In the genomic region with DNA sequence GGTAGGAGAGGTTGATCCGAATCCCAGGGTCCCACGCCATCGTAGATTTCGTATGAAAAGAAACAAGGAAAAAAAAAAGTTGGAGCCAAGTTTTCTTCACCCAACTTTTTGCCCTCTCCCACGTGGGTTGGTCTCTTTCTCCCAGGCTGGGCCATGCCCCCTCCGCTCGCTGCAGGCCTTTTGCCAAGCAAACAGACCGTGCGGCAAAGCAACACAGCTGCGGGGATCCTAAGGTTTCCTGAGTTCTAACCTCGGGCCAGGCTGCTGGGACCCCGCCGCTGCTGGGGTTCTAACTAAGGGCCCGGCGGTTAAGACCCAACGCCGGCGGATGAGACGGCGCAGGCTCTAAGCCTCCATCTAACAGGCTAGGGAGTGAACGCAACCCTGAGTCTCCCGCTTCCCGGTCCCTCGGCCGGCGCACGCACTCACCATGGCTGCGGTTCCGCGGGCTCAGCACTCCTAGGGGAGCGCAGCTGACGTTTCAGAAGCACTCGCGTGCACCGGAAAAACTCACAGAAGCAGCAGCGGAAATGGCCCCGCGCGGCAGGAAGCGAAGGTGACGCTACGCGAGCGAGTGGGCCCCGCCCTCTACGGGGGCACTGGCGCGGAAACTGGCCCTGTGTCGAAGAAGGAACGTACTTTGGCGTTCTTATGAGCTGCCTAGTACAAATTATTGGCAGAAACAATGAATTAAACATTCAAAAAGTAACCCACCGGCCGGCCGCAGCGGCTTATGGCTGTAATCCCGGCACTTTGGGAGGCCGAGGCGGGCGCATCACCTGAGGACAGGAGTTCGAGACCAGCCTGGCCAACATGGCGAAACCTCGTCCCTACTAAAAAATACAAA, we compare ENCODE assay signal across 8 cellular contexts. TPM values are rescaled to one million over a fixed set of nuclear protein-coding genes. Genes with fewer than 3 reads are reported as not detected.
DNase-seq lines count a peak whose midpoint lies in the region; ATAC-seq and TF ChIP-seq lines count a peak whose summit lies in the region.

A gene (minus strand): TSS at position 503 of the 847 bp plus-strand sequence. CDS start 71 bp downstream, at position 432.

- no peaks in the 10 kb centered on the region for H3K9me3 ChIP-seq in SU-DHL-6 (ENCODE audit: insufficient read depth, low read length)
- H3K9me3 ChIP-seq in thoracic aorta: no peaks in the 10 kb centered on the region

- peak within 1 kb of the TSS; percentile 98 for H3K27ac Mint-ChIP-seq in activated naive CD8-positive, alpha-beta T cell treated with anti-CD3 and anti-CD28 coated beads for 36 hours
- H3K27ac Mint-ChIP-seq in glutamatergic neuron (ENCODE audit: unreplicated experiment) (peak within 1 kb of the TSS; percentile 87), osteocyte (ENCODE audit: unreplicated experiment) (peak within 1 kb of the TSS; percentile 98)

- peaks cover 17% of the 10 kb centered on the region for H3K4me1 Mint-ChIP-seq in activated naive CD8-positive, alpha-beta T cell treated with anti-CD3 and anti-CD28 coated beads for 36 hours
- H3K4me1 Mint-ChIP-seq in glutamatergic neuron (ENCODE audit: low read depth, unreplicated experiment) (peaks cover 3% of the 10 kb centered on the region), osteocyte (ENCODE audit: unreplicated experiment) (peaks cover 30% of the 10 kb centered on the region)

- H3K79me2 ChIP-seq in SU-DHL-6 (ENCODE audit: insufficient read depth, low read length): peaks cover 50% of the 10 kb centered on the region

- H3F3A ChIP-seq in SU-DHL-6 (ENCODE audit: insufficient read depth): peaks cover 17% of the 10 kb centered on the region

- peak within 1 kb of the TSS; percentile 95 for H3K4me3 Mint-ChIP-seq in activated naive CD8-positive, alpha-beta T cell treated with anti-CD3 and anti-CD28 coated beads for 36 hours
- H3K4me3 Mint-ChIP-seq in glutamatergic neuron (ENCODE audit: unreplicated experiment) (peak within 1 kb of the TSS; percentile 96), osteocyte (ENCODE audit: unreplicated experiment) (peak within 1 kb of the TSS; percentile 97)

- peak within 1 kb of the TSS; percentile 93 for H3K9ac ChIP-seq in SU-DHL-6 (ENCODE audit: low read length)

- peak within 1 kb of the TSS; percentile 61 for H3K4me2 ChIP-seq in SU-DHL-6 (ENCODE audit: low read depth, low read length, poor library complexity, severe bottlenecking)

- ATAC-seq in HG02623 (IDR thresholded peaks at IDR 0.05; ENCODE audit: unreplicated experiment): peak; percentile 86
- peak; percentile 77 for ATAC-seq in thoracic aorta (ENCODE audit: insufficient number of reproducible peaks, low FRiP score, low read depth)

- H3K27me3 ChIP-seq in SU-DHL-6 (ENCODE audit: low read length) (no peaks in the 10 kb centered on the region), thoracic aorta (replicated peaks; ENCODE audit: insufficient read depth) (no peaks in the 10 kb centered on the region)

- peaks cover 18% of the 10 kb centered on the region for H3K36me3 Mint-ChIP-seq in activated naive CD8-positive, alpha-beta T cell treated with anti-CD3 and anti-CD28 coated beads for 36 hours
- H3K36me3 Mint-ChIP-seq in glutamatergic neuron (ENCODE audit: unreplicated experiment): peaks cover 4% of the 10 kb centered on the region
- no peaks in the 10 kb centered on the region for H3K36me3 Mint-ChIP-seq in osteocyte (ENCODE audit: unreplicated experiment)

- H3K9me3 Mint-ChIP-seq in activated naive CD8-positive, alpha-beta T cell treated with anti-CD3 and anti-CD28 coated beads for 36 hours: no peaks in the 10 kb centered on the region
- H3K9me3 Mint-ChIP-seq in glutamatergic neuron (ENCODE audit: unreplicated experiment): peaks cover 3% of the 10 kb centered on the region
- no peaks in the 10 kb centered on the region for H3K9me3 Mint-ChIP-seq in osteocyte (ENCODE audit: unreplicated experiment)

- peaks cover 9 to 14% of the 10 kb centered on the region in 2 donors for H3K4me1 ChIP-seq in thoracic aorta (ENCODE audit: control insufficient read depth in 1 of 2, low read depth in 2 of 2)

- no peaks in the 10 kb centered on the region for H3K9me2 ChIP-seq in SU-DHL-6 (replicated peaks; ENCODE audit: insufficient read depth, low read length)

- DNase-seq in GM12864 (ENCODE audit: low read depth) (peak; percentile 79), NCI-H1105 treated with DMSO at 0.1 percent for 48 hours (lab: John Stamatoyannopoulos, UW) (peak; percentile 93), glutamatergic neuron (peak; percentile 90), osteocyte (ENCODE audit: extremely low spot score, unreplicated experiment) (peak; percentile 95), thoracic aorta (ENCODE audit: low spot score) (peak; percentile 68)
- peak; percentile 93 for DNase-seq in activated naive CD8-positive, alpha-beta T cell treated with anti-CD3 and anti-CD28 coated beads for 36 hours

- H3K36me3 ChIP-seq in SU-DHL-6 (ENCODE audit: low read length) (no peaks in the 10 kb centered on the region), thoracic aorta (no peaks in the 10 kb centered on the region)

- H3K27ac ChIP-seq in SU-DHL-6 (ENCODE audit: low read depth, low read length): peak within 1 kb of the TSS; percentile 63
- H3K27ac ChIP-seq in thoracic aorta: peak within 1 kb of the TSS; percentile 89 to 92

- TF ChIP-seq CTCF in GM12864 (IDR thresholded peaks at IDR 0.05; ENCODE audit: low read depth, low read length, missing control alignments) (no peak), SU-DHL-6 (IDR thresholded peaks at IDR 0.05; ENCODE audit: insufficient read depth, low read length, poor library complexity, severe bottlenecking) (no peak), glutamatergic neuron (IDR thresholded peaks at IDR 0.05; ENCODE audit: partially characterized antibody, unreplicated experiment) (no peak), osteocyte (IDR thresholded peaks at IDR 0.05) (no peak), thoracic aorta (IDR thresholded peaks at IDR 0.05) (peak; percentile 24)

- H3K4me3 ChIP-seq in GM12864 (ENCODE audit: low read depth, low read length) (peak within 1 kb of the TSS; percentile 98), SU-DHL-6 (ENCODE audit: insufficient read depth, low read length, poor library complexity, severe bottlenecking) (peak within 1 kb of the TSS; percentile 94), thoracic aorta (peak within 1 kb of the TSS; percentile 91)

- H3K27me3 Mint-ChIP-seq in activated naive CD8-positive, alpha-beta T cell treated with anti-CD3 and anti-CD28 coated beads for 36 hours: no peaks in the 10 kb centered on the region
- H3K27me3 Mint-ChIP-seq in glutamatergic neuron (ENCODE audit: unreplicated experiment): peaks cover 2% of the 10 kb centered on the region
- no peaks in the 10 kb centered on the region for H3K27me3 Mint-ChIP-seq in osteocyte (ENCODE audit: unreplicated experiment)

- H4K20me1 ChIP-seq in SU-DHL-6 (ENCODE audit: low read depth, low read length): no peaks in the 10 kb centered on the region

- peak within 1 kb of the TSS; percentile 91 for H2AFZ ChIP-seq in SU-DHL-6 (ENCODE audit: low read depth, low read length, severe bottlenecking)

RNA-seq across cellular contexts. Expression of the gene that starts here (rescaled TPM):
- 100 to 1,000 TPM; 339 to 357 TPM for total RNA-seq in activated naive CD8-positive, alpha-beta T cell treated with anti-CD3 and anti-CD28 coated beads for 36 hours
- total RNA-seq in glutamatergic neuron (ENCODE audit: unreplicated experiment) (93.5 TPM), osteocyte (126 and 128 TPM in 2 replicates), thoracic aorta (10 to 100 TPM; 92.9 to 95.7 TPM)

Comparison
In these comparisons a context has a peak if more than half of its experiments do, and no peak if none do; other contexts are left out.
1. Peak in every context shown above with its lines: DNase-seq, ATAC-seq, H3K4me3 ChIP-seq and H3K27ac ChIP-seq.